8 cellular contexts compared by ENCODE assay signal in the genomic region with DNA sequence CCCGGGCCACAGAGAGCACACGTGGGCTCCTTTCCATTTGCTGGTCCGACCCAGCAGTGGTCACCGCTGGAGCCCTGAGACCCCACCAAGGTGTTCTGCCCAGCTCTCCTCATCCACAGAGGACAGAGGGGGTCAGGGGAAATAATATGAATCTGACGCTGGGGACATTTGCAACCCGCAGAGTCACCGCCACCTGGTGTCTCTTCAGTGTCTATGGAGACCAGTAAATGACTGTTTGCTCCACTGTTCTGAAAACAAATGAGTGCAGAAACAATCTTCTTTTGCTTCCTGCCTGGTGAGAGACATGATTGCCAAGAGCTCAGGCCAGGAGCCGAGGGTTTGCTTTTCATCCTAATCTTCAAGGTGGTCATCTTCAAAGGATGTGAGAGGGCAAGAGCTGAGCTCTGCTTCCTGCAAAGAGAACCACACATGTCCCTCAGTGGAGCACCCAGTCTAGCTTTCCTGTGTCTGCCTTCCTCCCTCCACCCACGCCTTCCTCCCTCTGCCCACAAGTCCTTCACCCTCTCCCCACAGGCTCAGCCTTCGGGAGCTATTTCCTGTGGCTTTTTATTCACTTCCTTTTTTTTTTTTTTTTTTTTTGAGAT. TPM values are rescaled to one million over a fixed set of nuclear protein-coding genes. Genes with fewer than 3 reads are reported as not detected.
DNase-seq lines count a peak whose midpoint lies in the region; ATAC-seq and TF ChIP-seq lines count a peak whose summit lies in the region.

No MANE protein-coding gene starts in this region.

- H3K4me1 ChIP-seq in effector memory CD4-positive, alpha-beta T cell (ENCODE audit: control insufficient read depth, insufficient read depth, low read length, poor library complexity, severe bottlenecking): peaks cover 25% of the 10 kb centered on the region

- H3K27ac ChIP-seq in effector memory CD4-positive, alpha-beta T cell (ENCODE audit: insufficient read depth, low read length, poor library complexity, severe bottlenecking): peak overlapping the region; percentile 22

- TF ChIP-seq CTCF in GM10266 (IDR thresholded peaks at IDR 0.05; ENCODE audit: control insufficient read depth, insufficient read depth, low read depth, missing control alignments): no peak

- H3K27me3 ChIP-seq in MG63: no peaks in the 10 kb centered on the region
- H3K27me3 ChIP-seq in effector memory CD4-positive, alpha-beta T cell (replicated peaks; ENCODE audit: control insufficient read depth, insufficient read depth, low read length, poor library complexity, severe bottlenecking): no peaks in the 10 kb centered on the region

- H3K4me3 ChIP-seq in MG63: no peak overlapping the region
- H3K4me3 ChIP-seq in effector memory CD4-positive, alpha-beta T cell (ENCODE audit: insufficient read depth, low read depth, low read length, poor library complexity, severe bottlenecking): no peak overlapping the region

- no peaks in the 10 kb centered on the region for H3K9me3 ChIP-seq in MG63
- H3K9me3 ChIP-seq in effector memory CD4-positive, alpha-beta T cell (ENCODE audit: control insufficient read depth, low read length): no peaks in the 10 kb centered on the region

- H3K36me3 ChIP-seq in MG63: no peaks in the 10 kb centered on the region
- H3K36me3 ChIP-seq in effector memory CD4-positive, alpha-beta T cell (ENCODE audit: control insufficient read depth, insufficient read depth, low read length): no peaks in the 10 kb centered on the region

- DNase-seq in GM10266 (ENCODE audit: extremely low spot score) (peak; percentile 51), MG63 (peak; percentile 70), UCSD-AML1 (lab: John Stamatoyannopoulos, UW; ENCODE audit: unreplicated experiment) (peak; percentile 91), SW 1271 (lab: John Stamatoyannopoulos, UW) (no peak)
- peak; percentile 27 to 44 (median 36) for DNase-seq in effector memory CD4-positive, alpha-beta T cell
- peak; percentile 87 for DNase-seq in stimulated activated CD4-positive, alpha-beta T cell treated with anti-CD3 and anti-CD28 coated beads, Interleukin-15, amount 100 ng/mL, for 24 hours

- ATAC-seq in HG03159 (IDR thresholded peaks at IDR 0.05; ENCODE audit: unreplicated experiment): no peak
- ATAC-seq in HG03108 (IDR thresholded peaks at IDR 0.05; ENCODE audit: unreplicated experiment): no peak

RNA-seq across cellular contexts. Expression of a gene that starts 14.7 kb away (rescaled TPM):
- total RNA-seq in MG63 (2014; rRNA removed; shearing (Covaris generic); ENCODE audit: low replicate concordance): 21.4 and 24.6 TPM in 2 replicates

Comparison
In these comparisons a context has a peak if more than half of its experiments do, and no peak if none do; other contexts are left out.
1. DNase-seq: peak in GM10266 (single experiment), MG63 (single experiment), UCSD-AML1 (single experiment), effector memory CD4-positive, alpha-beta T cell (3 of 3) and stimulated activated CD4-positive, alpha-beta T cell treated with anti-CD3 and anti-CD28 coated beads, Interleukin-15, amount 100 ng/mL, for 24 hours (single experiment); none in SW 1271 (0 of 2).